ENCODE assay signal across 9 cellular contexts in genomic region chr1:39269349-39269748, GRCh38.
DNase-seq lines count a peak whose midpoint lies in the region; ATAC-seq and TF ChIP-seq lines count a peak whose summit lies in the region.
"Had no signal": no experiment of that assay in that cellular context is flagged by ENCODE, and none has a peak within 500 bp of the region (broad histone marks: within the 10 kb centered on the region; RNA-seq: fewer than 3 reads in every experiment).

No MANE protein-coding gene starts in this region.

- peak; percentile 4 for ATAC-seq in GM21737 (IDR thresholded peaks at IDR 0.05; ENCODE audit: unreplicated experiment)
- ATAC-seq in natural killer cell, result no peak
- no peak for ATAC-seq in HG03521 (IDR thresholded peaks at IDR 0.05; ENCODE audit: unreplicated experiment)
- no peak for ATAC-seq in HG02970 (IDR thresholded peaks at IDR 0.05; ENCODE audit: low FRiP score, unreplicated experiment)

- TF ChIP-seq CTCF in brain (conservative IDR thresholded peaks at IDR 0.05), result no peak
- TF ChIP-seq CTCF in natural killer cell (IDR thresholded peaks at IDR 0.05), result no peak

- DNase-seq in Ammon's horn (ENCODE audit: low spot score) (peak; percentile 19), natural killer cell (no peak), NOMO-1 (lab: John Stamatoyannopoulos, UW; ENCODE audit: unreplicated experiment in 2 of 2) (no peak), DMS79 treated with DMSO at 0.1 percent for 48 hours (lab: John Stamatoyannopoulos, UW) (no peak)
- DNase-seq: mucosa of descending colon had no signal

- intact Hi-C loops in natural killer cell (cut with micrococcal nuclease), result no loop called here

- H3K9me3 Mint-ChIP-seq in brain (peaks cover 0 to 3% (median 0%) of the 10 kb centered on the region in 5 experiments), natural killer cell (no peaks in the 10 kb centered on the region)

- H3K27me3 Mint-ChIP-seq in brain (peaks cover 3% of the 10 kb centered on the region), natural killer cell (ENCODE audit: low read depth in 2 of 2) (no peaks in the 10 kb centered on the region)

- no peaks in the 10 kb centered on the region for H3K36me3 Mint-ChIP-seq in brain
- H3K36me3 Mint-ChIP-seq in natural killer cell, result no peaks in the 10 kb centered on the region

- H3K4me3 Mint-ChIP-seq in brain, result peak overlapping the region; percentile 78 to 87 (median 83)
- H3K4me3 Mint-ChIP-seq in natural killer cell, result no peak overlapping the region

- H3K27ac Mint-ChIP-seq in brain, result peak overlapping the region; percentile 94 to 98 (median 96)
- H3K27ac Mint-ChIP-seq in natural killer cell, result peak overlapping the region; percentile 87 to 90

- H3K4me1 Mint-ChIP-seq in brain, result peaks cover 89% of the 10 kb centered on the region
- H3K4me1 Mint-ChIP-seq in natural killer cell, result peaks cover 80 to 84% of the 10 kb centered on the region in 2 donors
